Comparison of ENCODE assay signal across 14 cellular contexts in genomic region chr4:142548491-142548890, GRCh38.
A peak's percentile ranks its signal among the peaks of the same experiment; 100 is the strongest.
DNase-seq lines count a peak whose midpoint lies in the region; ATAC-seq and TF ChIP-seq lines count a peak whose summit lies in the region.
"Had no signal": no experiment of that assay in that cellular context is flagged by ENCODE, and none has a peak within 500 bp of the region (broad histone marks: within the 10 kb centered on the region; RNA-seq: fewer than 3 reads in every experiment).

No MANE protein-coding gene starts in this region.

- RAD21 ChIA-PET in HCT116 (lab: Charles Lee; ENCODE audit: low non-redundant PET in 1 of 2, low total read pairs in 2 of 2, uncharacterized antibody in 2 of 2, unreplicated experiment in 2 of 2): no interaction called here

- peak overlapping the region; percentile 92; the same call in 1 of the 2 replicates for H3K27ac ChIP-seq in HCT116 (ENCODE audit: low read depth, low read length)
- H3K27ac ChIP-seq in RWPE2 (ENCODE audit: poor library complexity, severe bottlenecking): peak overlapping the region; percentile 100
- H3K27ac ChIP-seq: C4-2B, HL-60, SK-N-MC had no signal

- H3K36me3 Mint-ChIP-seq in activated CD4-positive, alpha-beta memory T cell treated with anti-CD3 and anti-CD28 coated beads for 36 hours: peaks cover 5% of the 10 kb centered on the region
- no peaks in the 10 kb centered on the region for H3K36me3 Mint-ChIP-seq in activated CD4-positive, alpha-beta memory T cell treated with anti-CD3 and anti-CD28 coated beads, Interleukin-2, amount 10 ng/mL, durations not matched to agents 7 days and 5 days (ENCODE audit: low read depth)

- TF ChIP-seq RAD21 in HCT116 (IDR thresholded peaks at IDR 0.05; ENCODE audit: low read depth): no peak

- no peak overlapping the region for H3K9ac ChIP-seq in HCT116 (ENCODE audit: low read length)

- H3K9me3 ChIP-seq in HCT116 (ENCODE audit: control insufficient read depth in 1 of 2, insufficient read depth in 1 of 2, low read depth in 1 of 2, low read length in 2 of 2) (no peaks in the 10 kb centered on the region), RWPE2 (ENCODE audit: severe bottlenecking) (no peaks in the 10 kb centered on the region)

- H2AFZ ChIP-seq in HCT116 (ENCODE audit: low read depth, low read length, poor library complexity, severe bottlenecking): no peak overlapping the region

- H3K4me2 ChIP-seq in HCT116 (ENCODE audit: low read length): peak overlapping the region; percentile 64; the same call in 1 of the 2 replicates

- DNase-seq in activated CD4-positive, alpha-beta memory T cell treated with anti-CD3 and anti-CD28 coated beads for 36 hours: no peak
- no peak for DNase-seq in activated CD4-positive, alpha-beta memory T cell treated with anti-CD3 and anti-CD28 coated beads, Interleukin-2, amount 10 ng/mL, durations not matched to agents 7 days and 5 days
- DNase-seq in HCT116 (ENCODE audit: low read depth, low spot score): no peak
- no peak for DNase-seq in RWPE2 (ENCODE audit: low spot score)
- peak; percentile 37 for DNase-seq in renal cortical epithelial cell (ENCODE audit: low read depth)
- no peak for DNase-seq in SIG-M5 treated with dmso at 0.1 percent for 504 hours (lab: John Stamatoyannopoulos, UW; ENCODE audit: unreplicated experiment)
- no peak for DNase-seq in inferior parietal cortex (ENCODE audit: extremely low spot score)
- DNase-seq: DMS153, NCI-H187, NCI-H69 had no signal

- POLR2A ChIA-PET in activated CD4-positive, alpha-beta memory T cell treated with anti-CD3 and anti-CD28 coated beads for 36 hours (lab: Charles Lee): interaction anchor here (0.9 to 1.2 kb wide), 3 partner anchors 9 to 131 kb away, joined by 3 to 5 read pairs (median 4); no protein-coding TSS in a partner anchor
- POLR2A ChIA-PET in activated CD4-positive, alpha-beta memory T cell treated with anti-CD3 and anti-CD28 coated beads, Interleukin-2, amount 10 ng/mL, durations not matched to agents 7 days and 5 days (lab: Charles Lee): no interaction called here
- POLR2A ChIA-PET in HCT116 (lab: Charles Lee): no interaction called here

- TF ChIP-seq CTCF in HCT116 (IDR thresholded peaks at IDR 0.05 in 2 of 3, conservative IDR thresholded peaks at IDR 0.05 in 1 of 3; ENCODE audit: borderline replicate concordance in 1 of 3, insufficient read depth in 1 of 3, low read depth in 2 of 3, low read length in 2 of 3): no peak
- no peak for TF ChIP-seq CTCF in RWPE2 (IDR thresholded peaks at IDR 0.05; ENCODE audit: poor library complexity, severe bottlenecking)

- no peaks in the 10 kb centered on the region for H3K27me3 ChIP-seq in HCT116 (ENCODE audit: insufficient read depth, low read length)
- H3K27me3 ChIP-seq in RWPE2 (ENCODE audit: insufficient read depth, poor library complexity, severe bottlenecking): no peaks in the 10 kb centered on the region

- H4K20me1 ChIP-seq in HCT116 (ENCODE audit: insufficient read depth): no peaks in the 10 kb centered on the region

- H3K4me1 ChIP-seq in HCT116 (ENCODE audit: control insufficient read depth in 1 of 2, insufficient read depth in 2 of 2, low read length in 2 of 2): peaks cover 38 to 52% of the 10 kb centered on the region in 2 experiments
- H3K4me1 ChIP-seq in RWPE2 (ENCODE audit: insufficient read depth, poor library complexity, severe bottlenecking): peaks cover 53% of the 10 kb centered on the region

- no peak overlapping the region for H3K4me3 ChIP-seq in HCT116 (replicated peaks in 1 of 2; ENCODE audit: low read depth in 1 of 2, low read length in 2 of 2)
- H3K4me3 ChIP-seq in RWPE2 (ENCODE audit: severe bottlenecking): no peak overlapping the region
- H3K4me3 ChIP-seq: SK-N-MC had no signal

- no peaks in the 10 kb centered on the region for H3K79me2 ChIP-seq in HCT116 (ENCODE audit: insufficient read depth, low read length)

- H3K27me3 Mint-ChIP-seq in activated CD4-positive, alpha-beta memory T cell treated with anti-CD3 and anti-CD28 coated beads for 36 hours: no peaks in the 10 kb centered on the region
- H3K27me3 Mint-ChIP-seq in activated CD4-positive, alpha-beta memory T cell treated with anti-CD3 and anti-CD28 coated beads, Interleukin-2, amount 10 ng/mL, durations not matched to agents 7 days and 5 days: no peaks in the 10 kb centered on the region

- H3K9me3 Mint-ChIP-seq in activated CD4-positive, alpha-beta memory T cell treated with anti-CD3 and anti-CD28 coated beads for 36 hours: no peaks in the 10 kb centered on the region
- H3K9me3 Mint-ChIP-seq in activated CD4-positive, alpha-beta memory T cell treated with anti-CD3 and anti-CD28 coated beads, Interleukin-2, amount 10 ng/mL, durations not matched to agents 7 days and 5 days: no peaks in the 10 kb centered on the region

- no peaks in the 10 kb centered on the region for H3K36me3 ChIP-seq in HCT116 (ENCODE audit: control insufficient read depth in 1 of 2, insufficient read depth in 2 of 2, low read length in 2 of 2)
- no peaks in the 10 kb centered on the region for H3K36me3 ChIP-seq in RWPE2 (ENCODE audit: low read depth)

- intact Hi-C loops in activated CD4-positive, alpha-beta memory T cell treated with anti-CD3 and anti-CD28 coated beads for 36 hours (cut with micrococcal nuclease): no loop called here
- intact Hi-C loops in HCT116 (cut with micrococcal nuclease): no loop called here

- CTCF ChIA-PET in activated CD4-positive, alpha-beta memory T cell treated with anti-CD3 and anti-CD28 coated beads for 36 hours (lab: Charles Lee): interaction anchor here (1.0 kb wide), 1 partner anchor 141 kb away, joined by 3 read pairs; no protein-coding TSS in a partner anchor
- CTCF ChIA-PET in activated CD4-positive, alpha-beta memory T cell treated with anti-CD3 and anti-CD28 coated beads, Interleukin-2, amount 10 ng/mL, durations not matched to agents 7 days and 5 days (lab: Charles Lee): no interaction called here
- CTCF ChIA-PET in HCT116 (lab: Charles Lee): no interaction called here

- no TSS peak for BruUV-seq in HCT116 (replicated peaks; lab: Mats Ljungman, UMichigan)

- H3K4me1 Mint-ChIP-seq in activated CD4-positive, alpha-beta memory T cell treated with anti-CD3 and anti-CD28 coated beads for 36 hours (ENCODE audit: low read depth): peaks cover 66% of the 10 kb centered on the region
- H3K4me1 Mint-ChIP-seq in activated CD4-positive, alpha-beta memory T cell treated with anti-CD3 and anti-CD28 coated beads, Interleukin-2, amount 10 ng/mL, durations not matched to agents 7 days and 5 days: peaks cover 37% of the 10 kb centered on the region

- H3K27ac Mint-ChIP-seq in activated CD4-positive, alpha-beta memory T cell treated with anti-CD3 and anti-CD28 coated beads for 36 hours: peak overlapping the region; percentile 8
- no peak overlapping the region for H3K27ac Mint-ChIP-seq in activated CD4-positive, alpha-beta memory T cell treated with anti-CD3 and anti-CD28 coated beads, Interleukin-2, amount 10 ng/mL, durations not matched to agents 7 days and 5 days

- no peak for TF ChIP-seq POLR2A in HCT116 (IDR thresholded peaks at IDR 0.05; ENCODE audit: borderline replicate concordance, extremely low read depth, insufficient read depth, insufficient read length)

- H3K9me2 ChIP-seq in HCT116 (ENCODE audit: insufficient read depth): no peaks in the 10 kb centered on the region; the same call in 1 of the 2 replicates

- ATAC-seq in HCT116: no peak
- ATAC-seq in RWPE2 (ENCODE audit: low read depth): peak; percentile 33; the same call in 2 of the 3 replicates
- ATAC-seq: Right ventricle myocardium inferior had no signal

- no peak overlapping the region for H3K4me3 Mint-ChIP-seq in activated CD4-positive, alpha-beta memory T cell treated with anti-CD3 and anti-CD28 coated beads for 36 hours
- H3K4me3 Mint-ChIP-seq in activated CD4-positive, alpha-beta memory T cell treated with anti-CD3 and anti-CD28 coated beads, Interleukin-2, amount 10 ng/mL, durations not matched to agents 7 days and 5 days: no peak overlapping the region

TF ChIP-seq in HCT116, 20 proteins besides CTCF, POLR2A, EP300 and RAD21:
- TF ChIP-seq ZNF274 (IDR thresholded peaks at IDR 0.05; ENCODE audit: low read depth, low read length): no peak
TF ChIP-seq in HCT116: peak in this region for 0.
